In genomic region chr5:132103969-132104391, GRCh38 we compare ENCODE assay signal across 9 cellular contexts. TPM values are rescaled to one million over a fixed set of nuclear protein-coding genes. Genes with fewer than 3 reads are reported as not detected.
DNase-seq lines count a peak whose midpoint lies in the region; ATAC-seq and TF ChIP-seq lines count a peak whose summit lies in the region.
"Had no signal": no experiment of that assay in that cellular context is flagged by ENCODE, and none has a peak within 500 bp of the region (broad histone marks: within the 10 kb centered on the region; RNA-seq: fewer than 3 reads in every experiment).

No MANE protein-coding gene starts in this region.

- H2AFZ ChIP-seq in neuronal stem cell (ENCODE audit: low read length): no peak overlapping the region

- no peak overlapping the region for H3K4ac ChIP-seq in neuronal stem cell (ENCODE audit: low read length)

- H3K36me3 ChIP-seq in adrenal gland (replicated peaks in 1 of 2) (no peaks in the 10 kb centered on the region), neuronal stem cell (replicated peaks in 1 of 2; ENCODE audit: control insufficient read depth in 2 of 2, insufficient read depth in 2 of 2, low read length in 2 of 2) (no peaks in the 10 kb centered on the region)

- TF ChIP-seq CTCF in AG10803 (conservative IDR thresholded peaks at IDR 0.05; ENCODE audit: low read length) (no peak), adrenal gland (IDR thresholded peaks at IDR 0.05) (no peak), progenitor cell of endocrine pancreas (IDR thresholded peaks at IDR 0.05; ENCODE audit: unreplicated experiment) (no peak)

- no peaks in the 10 kb centered on the region for H3K9me3 Mint-ChIP-seq in progenitor cell of endocrine pancreas (ENCODE audit: low read depth)
- H3K9me3 Mint-ChIP-seq: neural crest cell had no signal

- H3K23ac ChIP-seq in neuronal stem cell (ENCODE audit: low read depth, low read length, poor library complexity): no peak overlapping the region

- H3K18ac ChIP-seq in neuronal stem cell (ENCODE audit: low read length): no peak overlapping the region

- H3K79me1 ChIP-seq in neuronal stem cell (ENCODE audit: low read depth, low read length): no peaks in the 10 kb centered on the region

- no peak overlapping the region for H3K9ac ChIP-seq in neuronal stem cell (ENCODE audit: low read depth, low read length, poor library complexity)

- H3K9me3 ChIP-seq in adrenal gland (replicated peaks in 1 of 3) (no peaks in the 10 kb centered on the region), neuronal stem cell (replicated peaks in 1 of 2; ENCODE audit: control insufficient read depth in 2 of 2, insufficient read depth in 1 of 2, low read depth in 1 of 2, low read length in 2 of 2) (no peaks in the 10 kb centered on the region)

- H3K27ac Mint-ChIP-seq in progenitor cell of endocrine pancreas: no peak overlapping the region

- H3K4me1 Mint-ChIP-seq in progenitor cell of endocrine pancreas (ENCODE audit: low read depth): no peaks in the 10 kb centered on the region
- H3K4me1 Mint-ChIP-seq: neural crest cell had no signal

- TF ChIP-seq POLR2A in adrenal gland (IDR thresholded peaks at IDR 0.05): no peak

- H2BK15ac ChIP-seq in neuronal stem cell (ENCODE audit: low read length): no peak overlapping the region

- H3K36me3 Mint-ChIP-seq in progenitor cell of endocrine pancreas (ENCODE audit: insufficient read depth): no peaks in the 10 kb centered on the region

- H3K27me3 Mint-ChIP-seq in progenitor cell of endocrine pancreas: peaks cover 4% of the 10 kb centered on the region

- H2AK5ac ChIP-seq in neuronal stem cell (ENCODE audit: low read depth, low read length): no peak overlapping the region

- H3K4me3 Mint-ChIP-seq in progenitor cell of endocrine pancreas (ENCODE audit: low read depth): no peak overlapping the region
- H3K4me3 Mint-ChIP-seq: neural crest cell had no signal

- ATAC-seq in GM19043 (IDR thresholded peaks at IDR 0.05; ENCODE audit: low read depth, unreplicated experiment) (peak; percentile 8), HG03196 (IDR thresholded peaks at IDR 0.05; ENCODE audit: unreplicated experiment) (peak; percentile 22)

- 75 to 83% (median 80%) methylated on average over 6 of the region's 6 CpGs for WGBS in adrenal gland, 4 donors
- WGBS in neuronal stem cell (ENCODE audit: extremely low coverage in 2 of 2, insufficient read length in 2 of 2, insufficient replicate concordance in 1 of 2), 2 donors: no CpG with 5 or more reads among the region's 6 CpGs

- H3K4me2 ChIP-seq in neuronal stem cell (ENCODE audit: insufficient read depth, low read length, poor library complexity, severe bottlenecking): no peak overlapping the region

- H3K4me1 ChIP-seq in adrenal gland (replicated peaks in 1 of 2) (peaks cover 8 to 17% of the 10 kb centered on the region in 2 donors), neuronal stem cell (ENCODE audit: control insufficient read depth in 2 of 2, insufficient read depth in 1 of 2, low read depth in 1 of 2, low read length in 2 of 2) (no peaks in the 10 kb centered on the region)

- H3K14ac ChIP-seq in neuronal stem cell (ENCODE audit: low read length): no peak overlapping the region

- H2BK5ac ChIP-seq in neuronal stem cell (ENCODE audit: low read length): no peak overlapping the region

- H2BK120ac ChIP-seq in neuronal stem cell (ENCODE audit: low read depth, low read length): no peak overlapping the region

- intact Hi-C loops in adrenal gland (cut with DNase I) (no loop called here), posterior vena cava (cut with DNase I) (no loop called here)

- H3K27me3 ChIP-seq in adrenal gland (no peaks in the 10 kb centered on the region), neuronal stem cell (ENCODE audit: control insufficient read depth in 3 of 3, insufficient read depth in 3 of 3, low read depth in 1 of 3, low read length in 3 of 3) (no peaks in the 10 kb centered on the region)

- H4K8ac ChIP-seq in neuronal stem cell (ENCODE audit: low read depth, low read length): no peak overlapping the region

- peak; percentile 28 for DNase-seq in AG10803 (ENCODE audit: low read depth)
- DNase-seq in adrenal gland: no peak
- DNase-seq in posterior vena cava (ENCODE audit: low spot score): no peak
- DNase-seq in neuronal stem cell (ENCODE audit: low spot score): no peak
- DNase-seq in progenitor cell of endocrine pancreas (ENCODE audit: low spot score, unreplicated experiment): no peak
- DNase-seq in epidermal melanocyte (ENCODE audit: insufficient read length, low spot score): no peak

- H2BK12ac ChIP-seq in neuronal stem cell (ENCODE audit: low read length): no peak overlapping the region

- H3K4me3 ChIP-seq in AG10803 (ENCODE audit: low read length) (no peak overlapping the region), adrenal gland (no peak overlapping the region), neuronal stem cell (ENCODE audit: low read length in 2 of 2) (no peak overlapping the region)

- H4K91ac ChIP-seq in neuronal stem cell (ENCODE audit: low read depth, low read length, poor library complexity): no peak overlapping the region

- H3K27ac ChIP-seq in adrenal gland: peak overlapping the region in 3 of 5 donors; percentile 54 to 83 (median 74)
- H3K27ac ChIP-seq in neuronal stem cell (replicated peaks; ENCODE audit: low read length): no peak overlapping the region

RNA-seq across cellular contexts. Expression of gene CSF2, which starts 30.4 kb away (rescaled TPM):
- total RNA-seq in adrenal gland (under 1 TPM in 1 of 8 donors, not detected in 7; 0.31 TPM), posterior vena cava (not detected), progenitor cell of endocrine pancreas (not detected in 2 replicates)
- polyA plus RNA-seq in adrenal gland: not detected
- polyA plus RNA-seq in neuronal stem cell (2013, experiment 1 of 2): not detected
- polyA plus RNA-seq in neuronal stem cell (2013, experiment 2 of 2): not detected
- total RNA-seq: neural crest cell had no signal

RNA-seq across cellular contexts. Expression of gene IL3, which starts 43.5 kb away (rescaled TPM):
- not detected for total RNA-seq in adrenal gland
- not detected for polyA plus RNA-seq in adrenal gland
- not detected for total RNA-seq in posterior vena cava
- not detected for polyA plus RNA-seq in neuronal stem cell (2013, experiment 1 of 2)
- polyA plus RNA-seq in neuronal stem cell (2013, experiment 2 of 2): not detected
- not detected in 2 replicates for total RNA-seq in progenitor cell of endocrine pancreas
- total RNA-seq: neural crest cell had no signal
